ENCODE assay signal across 2 cellular contexts in genomic region chr7:2383543-2384274, GRCh38.
A peak's percentile ranks its signal among the peaks of the same experiment; 100 is the strongest.
TF ChIP-seq lines count a peak whose summit lies in the region.

No MANE protein-coding gene starts in this region.

TF ChIP-seq in HCT116, 20 proteins besides CTCF, POLR2A, EP300 and RAD21 (continued from another document):
- TF ChIP-seq MAX (IDR thresholded peaks at IDR 0.05) (no peak), TCF7L2 (IDR thresholded peaks at IDR 0.05; ENCODE audit: borderline replicate concordance, extremely low read depth, insufficient read depth, insufficient read length) (no peak), EGR1 (IDR thresholded peaks at IDR 0.05; ENCODE audit: low read depth) (no peak), EZH2phosphoT487 (IDR thresholded peaks at IDR 0.05; ENCODE audit: borderline replicate concordance) (no peak), JUND (IDR thresholded peaks at IDR 0.05) (no peak), CEBPB (IDR thresholded peaks at IDR 0.05; ENCODE audit: low read depth) (no peak), POLR2AphosphoS5 (IDR thresholded peaks at IDR 0.05; ENCODE audit: low read depth, low read length) (no peak), CBX3 (IDR thresholded peaks at IDR 0.05; ENCODE audit: low read depth) (no peak), SP1 (IDR thresholded peaks at IDR 0.05; ENCODE audit: low read depth) (no peak), ZFX (IDR thresholded peaks at IDR 0.05) (no peak), SRF (IDR thresholded peaks at IDR 0.05; ENCODE audit: low read depth) (no peak), REST (IDR thresholded peaks at IDR 0.05; ENCODE audit: low read depth) (no peak), ZBTB33 (IDR thresholded peaks at IDR 0.05; ENCODE audit: extremely low read depth, insufficient replicate concordance, low read length) (no peak), YY1 (IDR thresholded peaks at IDR 0.05; ENCODE audit: extremely low read depth, insufficient replicate concordance, low read depth, low read length) (no peak), FOSL1 (IDR thresholded peaks at IDR 0.05; ENCODE audit: low read depth) (no peak), ATF3 (IDR thresholded peaks at IDR 0.05) (no peak)

TF ChIP-seq in SK-N-SH, 30 proteins besides CTCF, POLR2A, EP300 and RAD21 (continued from another document):
- TF ChIP-seq CHD2 (IDR thresholded peaks at IDR 0.05; ENCODE audit: low read length, partially characterized antibody) (peak; percentile 88), MXI1 (IDR thresholded peaks at IDR 0.05; ENCODE audit: low read depth, low read length) (0 out of 2 replicates have a peak, but pooled peaks have one; percentile 9)
